In genomic region chr18:23887035-23887434, GRCh38 we compare ENCODE assay signal across 20 cellular contexts.
DNase-seq lines count a peak whose midpoint lies in the region; ATAC-seq, FAIRE-seq and TF ChIP-seq lines count a peak whose summit lies in the region.
"Had no signal": no experiment of that assay in that cellular context is flagged by ENCODE, and none has a peak within 500 bp of the region (broad histone marks: within the 10 kb centered on the region; RNA-seq: fewer than 3 reads in every experiment).

No MANE protein-coding gene starts in this region.

- no peak for FAIRE-seq in GM12892 (lab: Jason Lieb, UNC)
- FAIRE-seq: kidney had no signal

- no peaks in the 10 kb centered on the region for H3F3A ChIP-seq in Loucy (ENCODE audit: low read depth)

- H3K27ac ChIP-seq in epithelial cell of prostate (peak overlapping the region; percentile 4), caudate nucleus (ENCODE audit: low read depth, low read length) (no peak overlapping the region), psoas muscle (no peak overlapping the region)
- H3K27ac ChIP-seq: VCaP had no signal

- no peaks in the 10 kb centered on the region for H3K9me2 ChIP-seq in Loucy (replicated peaks; ENCODE audit: low read depth, low read length)

- TF ChIP-seq POLR2A in GM12892 (IDR thresholded peaks at IDR 0.05; ENCODE audit: low read depth, low read length) = no peak

- DNase-seq in NCI-H146 (lab: John Stamatoyannopoulos, UW) (peak; percentile 95), NCI-H748 treated with DMSO at 0.1 percent for 48 hours (lab: John Stamatoyannopoulos, UW) (peak; percentile 88), epithelial cell of prostate (ENCODE audit: low read depth, low spot score) (no peak), GM12892 (ENCODE audit: insufficient read length) (no peak), caudate nucleus (lab: John Stamatoyannopoulos, UW) (no peak), psoas muscle (no peak)
- DNase-seq: activated CD4-positive, alpha-beta T cell treated with anti-CD3 and anti-CD28 coated beads, Interleukin-2, amount 50 U/mL, for 4 hours; activated naive CD4-positive, alpha-beta T cell; cortex of kidney; foreskin fibroblast; hippocampal formation; KG1; kidney; mesendoderm; naive thymus-derived CD8-positive, alpha-beta T cell; T-helper 1 cell had no signal

- no peaks in the 10 kb centered on the region for H3K27me3 ChIP-seq in Loucy (ENCODE audit: insufficient read depth, low read length, poor library complexity, severe bottlenecking)
- H3K27me3 ChIP-seq in psoas muscle (ENCODE audit: insufficient read depth in 3 of 3, low read length in 2 of 3) = no peaks in the 10 kb centered on the region
- H3K27me3 ChIP-seq: testis had no signal

- H3K4me3 ChIP-seq in Loucy (ENCODE audit: low read length, poor library complexity, severe bottlenecking) (no peak overlapping the region), psoas muscle (no peak overlapping the region)
- H3K4me3 ChIP-seq: testis had no signal

- H3K79me2 ChIP-seq in Loucy (ENCODE audit: insufficient read depth, low read length) = no peaks in the 10 kb centered on the region

- intact Hi-C loops in psoas muscle (cut with DNase I) = no loop called here

- H4K20me1 ChIP-seq in Loucy (ENCODE audit: insufficient read depth, low read length, poor library complexity, severe bottlenecking) = no peaks in the 10 kb centered on the region

- H3K36me3 ChIP-seq in Loucy (ENCODE audit: insufficient read depth, low read length) (no peaks in the 10 kb centered on the region), psoas muscle (ENCODE audit: insufficient read depth in 1 of 2, low read depth in 1 of 2) (no peaks in the 10 kb centered on the region)

- ATAC-seq in psoas muscle = no peak
- ATAC-seq: naive thymus-derived CD8-positive, alpha-beta T cell; Right ventricle myocardium inferior had no signal

- no peak overlapping the region for H3K4me2 ChIP-seq in Loucy (ENCODE audit: low read depth, low read length, poor library complexity, severe bottlenecking)

- H3K9me3 ChIP-seq in Loucy (ENCODE audit: insufficient read depth, low read depth, low read length) = peaks cover 3% of the 10 kb centered on the region; the same call in 1 of the 2 replicates
- H3K9me3 ChIP-seq in psoas muscle = no peaks in the 10 kb centered on the region
- H3K9me3 ChIP-seq: testis had no signal

- 59 to 74% (median 63%) methylated on average over 3 of the region's 3 CpGs for WGBS in psoas muscle, 3 donors

- H3K9ac ChIP-seq in Loucy (ENCODE audit: low read depth, low read length, poor library complexity, severe bottlenecking) = no peak overlapping the region

- H2AFZ ChIP-seq in Loucy (ENCODE audit: low read length) = peak overlapping the region; percentile 1; the same call in 1 of the 2 replicates

- peaks cover 6% of the 10 kb centered on the region for H3K4me1 ChIP-seq in Loucy (ENCODE audit: insufficient read depth, low read length, poor library complexity, severe bottlenecking)
- no peaks in the 10 kb centered on the region for H3K4me1 ChIP-seq in psoas muscle

- TF ChIP-seq CTCF in Loucy (conservative IDR thresholded peaks at IDR 0.05; ENCODE audit: low read length) (no peak), psoas muscle (IDR thresholded peaks at IDR 0.05) (no peak)

Comparison
In these comparisons a context has a peak if more than half of its experiments do, and no peak if none do; other contexts are left out.
1. DNase-seq: peak in NCI-H146 (single experiment) and NCI-H748 treated with DMSO at 0.1 percent for 48 hours (single experiment); none in epithelial cell of prostate (single experiment), GM12892 (single experiment), caudate nucleus (0 of 61) and psoas muscle (0 of 2).